24 cellular contexts compared by ENCODE assay signal in the genomic region with DNA sequence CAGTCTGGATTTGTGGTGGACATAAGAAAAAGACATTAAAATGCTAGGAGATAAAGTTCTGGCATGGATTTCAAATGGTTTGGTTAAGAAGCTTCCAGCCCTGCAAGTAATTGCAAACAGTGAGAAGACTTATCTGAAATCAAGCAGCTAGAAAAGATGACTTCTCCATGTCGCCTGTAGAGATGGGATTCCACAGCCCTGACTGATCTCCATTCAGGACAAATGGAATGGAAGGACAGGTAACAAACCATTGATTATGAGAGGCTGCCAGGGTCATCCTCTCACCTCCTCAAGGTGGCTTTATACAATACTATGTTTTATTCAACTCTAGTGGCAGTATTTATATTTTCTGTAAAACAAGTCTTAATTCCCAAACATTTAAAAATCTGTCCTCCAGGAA.
DNase-seq lines count a peak whose midpoint lies in the region; ATAC-seq and TF ChIP-seq lines count a peak whose summit lies in the region.
"Had no signal": no experiment of that assay in that cellular context is flagged by ENCODE, and none has a peak within 500 bp of the region (broad histone marks: within the 10 kb centered on the region; RNA-seq: fewer than 3 reads in every experiment).

No MANE protein-coding gene starts in this region.

- H3K27me3 Mint-ChIP-seq in chondrocyte (ENCODE audit: low read depth): no peaks in the 10 kb centered on the region

- POLR2A ChIA-PET in GM10248 (lab: Yijun Ruan, JAX): no interaction called here

- no peaks in the 10 kb centered on the region for H3K36me3 Mint-ChIP-seq in chondrocyte (ENCODE audit: low read depth)
- H3K36me3 Mint-ChIP-seq: natural killer cell treated with Interleukin-12 subunit alpha and Interleukin-12 subunit beta and Interleukin-15 and Interleukin-18, amount 100 ng/mL, for 72 hours; T-cell had no signal

- H3K4me3 Mint-ChIP-seq in chondrocyte (ENCODE audit: unreplicated experiment): no peak overlapping the region
- H3K4me3 Mint-ChIP-seq: activated CD4-positive, alpha-beta T cell treated with anti-CD3 and anti-CD28 coated beads for 36 hours; activated T-cell treated with anti-CD3 and anti-CD28 coated beads, Interleukin-2, amount 50 U/mL, for 24 hours; natural killer cell treated with Interleukin-12 subunit alpha and Interleukin-12 subunit beta and Interleukin-15 and Interleukin-18, amount 100 ng/mL, for 72 hours; T-cell had no signal

- no peak overlapping the region for H3K9ac ChIP-seq in subcutaneous abdominal adipose tissue (ENCODE audit: low read length in 5 of 5)

- ATAC-seq in heart left ventricle (no peak), left cardiac atrium (no peak), lower lobe of right lung (no peak)
- ATAC-seq: activated CD4-positive, alpha-beta T cell treated with anti-CD3 and anti-CD28 coated beads for 36 hours; natural killer cell treated with Interleukin-12 subunit alpha and Interleukin-12 subunit beta and Interleukin-15 and Interleukin-18, amount 100 ng/mL, for 72 hours; T-cell had no signal

- WGBS in heart left ventricle, 4 donors: 50 to 70% (median 63%) methylated on average over 1 of the region's 1 CpG

- H3K27ac ChIP-seq in heart left ventricle: peak overlapping the region in 10 of 12 donors; percentile 51 to 90 (median 68)
- peak overlapping the region; percentile 51 for H3K27ac ChIP-seq in subcutaneous abdominal adipose tissue (ENCODE audit: low read depth, low read length)
- H3K27ac ChIP-seq in lower lobe of right lung: no peak overlapping the region
- H3K27ac ChIP-seq: cardiac muscle cell, upper lobe of right lung had no signal

- TF ChIP-seq POLR2A in heart left ventricle (IDR thresholded peaks at IDR 0.05): no peak

- H3K4me3 ChIP-seq in heart left ventricle (no peak overlapping the region), subcutaneous abdominal adipose tissue (ENCODE audit: low read depth in 1 of 5, low read length in 5 of 5) (no peak overlapping the region), lower lobe of right lung (no peak overlapping the region)
- H3K4me3 ChIP-seq: cardiac muscle cell, sigmoid colon, upper lobe of right lung had no signal

- peak overlapping the region; percentile 61 for H3K27ac Mint-ChIP-seq in chondrocyte (ENCODE audit: unreplicated experiment)
- H3K27ac Mint-ChIP-seq: activated CD4-positive, alpha-beta T cell treated with anti-CD3 and anti-CD28 coated beads for 36 hours; activated T-cell treated with anti-CD3 and anti-CD28 coated beads, Interleukin-2, amount 50 U/mL, for 24 hours; natural killer cell treated with Interleukin-12 subunit alpha and Interleukin-12 subunit beta and Interleukin-15 and Interleukin-18, amount 100 ng/mL, for 72 hours; T-cell had no signal

- H3K9me3 Mint-ChIP-seq in chondrocyte (ENCODE audit: low read depth): peaks cover 13% of the 10 kb centered on the region
- H3K9me3 Mint-ChIP-seq: activated T-cell treated with anti-CD3 and anti-CD28 coated beads, Interleukin-2, amount 50 U/mL, for 24 hours; natural killer cell treated with Interleukin-12 subunit alpha and Interleukin-12 subunit beta and Interleukin-15 and Interleukin-18, amount 100 ng/mL, for 72 hours had no signal

- H3K27me3 ChIP-seq in heart left ventricle: no peaks in the 10 kb centered on the region
- H3K27me3 ChIP-seq in subcutaneous abdominal adipose tissue (ENCODE audit: control insufficient read depth in 5 of 5, insufficient read depth in 4 of 5, low read length in 5 of 5): no peaks in the 10 kb centered on the region
- no peaks in the 10 kb centered on the region for H3K27me3 ChIP-seq in lower lobe of right lung (ENCODE audit: low read depth)
- H3K27me3 ChIP-seq: cardiac muscle cell, sigmoid colon, upper lobe of right lung had no signal

- H3K4me1 ChIP-seq in heart left ventricle: peaks cover 0 to 28% (median 24%) of the 10 kb centered on the region in 12 donors
- peaks cover 7 to 29% (median 23%) of the 10 kb centered on the region in 5 donors for H3K4me1 ChIP-seq in subcutaneous abdominal adipose tissue (ENCODE audit: control insufficient read depth in 5 of 5, insufficient read depth in 5 of 5, low read length in 5 of 5)
- peaks cover 6% of the 10 kb centered on the region for H3K4me1 ChIP-seq in lower lobe of right lung
- H3K4me1 ChIP-seq: upper lobe of right lung had no signal

- H3K36me3 ChIP-seq in heart left ventricle (no peaks in the 10 kb centered on the region), subcutaneous abdominal adipose tissue (ENCODE audit: control insufficient read depth in 5 of 5, insufficient read depth in 5 of 5, low read length in 5 of 5) (no peaks in the 10 kb centered on the region), lower lobe of right lung (no peaks in the 10 kb centered on the region)
- H3K36me3 ChIP-seq: cardiac muscle cell, sigmoid colon, upper lobe of right lung had no signal

- intact Hi-C loops in heart left ventricle (cut with DNase I) (loop anchor here in 3 of 10 donors (5.0 to 10.0 kb wide), 3 partner anchors 55 to 235 kb away; no protein-coding TSS in a partner anchor), left cardiac atrium (cut with DNase I) (no loop called here), lower lobe of right lung (cut with DNase I) (no loop called here)

- CTCF ChIA-PET in GM10248 (lab: Yijun Ruan, JAX): interaction anchor here (1.3 kb wide), 1 partner anchor 23 kb away, joined by 3 read pairs; no protein-coding TSS in a partner anchor

- H3K4me1 Mint-ChIP-seq in chondrocyte (ENCODE audit: low read depth): peaks cover 31% of the 10 kb centered on the region
- H3K4me1 Mint-ChIP-seq: activated CD4-positive, alpha-beta T cell treated with anti-CD3 and anti-CD28 coated beads for 36 hours; T-cell had no signal

- DNase-seq in heart left ventricle (no peak), left cardiac atrium (no peak), chondrocyte (ENCODE audit: low spot score) (no peak), myocyte (ENCODE audit: low read depth) (peak; percentile 23), NCI-H524 treated with DMSO at 0.1 percent for 48 hours (lab: John Stamatoyannopoulos, UW) (no peak), GM10248 (ENCODE audit: extremely low spot score) (no peak), lower lobe of right lung (no peak)
- DNase-seq: activated CD4-positive, alpha-beta T cell treated with anti-CD3 and anti-CD28 coated beads for 36 hours; activated naive CD4-positive, alpha-beta T cell; activated T-cell treated with anti-CD3 and anti-CD28 coated beads, Interleukin-2, amount 50 U/mL, for 24 hours; DMS53; GDM1; glutamatergic neuron; KBM-7; midbrain; MM.1S; NCI-H2107; sigmoid colon; stimulated activated CD8-positive, alpha-beta memory T cell treated with anti-CD3 and anti-CD28 coated beads, Interleukin-4, amount 100 ng/mL, for 48 hours; T-cell; upper lobe of right lung had no signal

- peaks cover 0 to 24% (median 0%) of the 10 kb centered on the region in 12 donors for H3K9me3 ChIP-seq in heart left ventricle
- peaks cover 0 to 3% (median 0%) of the 10 kb centered on the region in 5 donors for H3K9me3 ChIP-seq in subcutaneous abdominal adipose tissue (ENCODE audit: control insufficient read depth in 5 of 5, low read length in 5 of 5)
- H3K9me3 ChIP-seq in lower lobe of right lung: no peaks in the 10 kb centered on the region
- H3K9me3 ChIP-seq: sigmoid colon, upper lobe of right lung had no signal

- no peak for TF ChIP-seq CTCF in heart left ventricle (IDR thresholded peaks at IDR 0.05)
- TF ChIP-seq CTCF in chondrocyte (IDR thresholded peaks at IDR 0.05): no peak
- TF ChIP-seq CTCF in GM10248 (IDR thresholded peaks at IDR 0.05; ENCODE audit: control extremely low read depth, extremely low read depth, low read depth, missing control alignments): no peak
- no peak for TF ChIP-seq CTCF in lower lobe of right lung (IDR thresholded peaks at IDR 0.05)
